Comparison of ENCODE assay signal across 8 cellular contexts in genomic region chr4:168917150-168917779, GRCh38.
DNase-seq lines count a peak whose midpoint lies in the region; ATAC-seq, FAIRE-seq and TF ChIP-seq lines count a peak whose summit lies in the region.

No MANE protein-coding gene starts in this region.

- no peak for ATAC-seq in HG02852 (IDR thresholded peaks at IDR 0.05; ENCODE audit: unreplicated experiment)
- ATAC-seq in WTC11 = no peak

- H3K4me1 Mint-ChIP-seq in WTC11 = peaks cover 33% of the 10 kb centered on the region

- H3K36me3 ChIP-seq in kidney (ENCODE audit: control insufficient read depth in 1 of 2, insufficient read depth in 2 of 2, low read length in 2 of 2) = peaks cover 6 to 8% of the 10 kb centered on the region in 2 donors

- DNase-seq in NCI-H2081 (lab: John Stamatoyannopoulos, UW) (peak; percentile 13 to 17), NCI-H2081 treated with DMSO at 0.1 percent for 48 hours (lab: John Stamatoyannopoulos, UW) (no peak), M059J (ENCODE audit: low read depth) (peak; percentile 46), amniotic epithelial cell (ENCODE audit: low read depth) (peak; percentile 54), kidney (no peak), WTC11 (ENCODE audit: low spot score) (no peak), islet precursor cell (no peak)

- H3K27ac ChIP-seq in kidney (ENCODE audit: low read depth in 2 of 2, low read length in 2 of 2) = no peak overlapping the region

- no peak overlapping the region for H3K27ac Mint-ChIP-seq in WTC11

- peaks cover 2 to 5% of the 10 kb centered on the region in 2 donors for H3K4me1 ChIP-seq in kidney (ENCODE audit: control insufficient read depth in 1 of 2, insufficient read depth in 1 of 2, low read depth in 1 of 2, low read length in 2 of 2)

- H3K27me3 Mint-ChIP-seq in WTC11 (ENCODE audit: low read depth) = no peaks in the 10 kb centered on the region

- CTCF ChIA-PET in WTC11 (lab: Charles Lee) = interaction anchor here (0.7 to 2.3 kb wide), 9 partner anchors 20 to 403 kb away, joined by 3 to 13 read pairs (median 4); partner anchors contain the start of gene CBR4

- H3K36me3 Mint-ChIP-seq in WTC11 = no peaks in the 10 kb centered on the region

- POLR2A ChIA-PET in WTC11 (lab: Charles Lee) = interaction anchor here (0.7 to 1.6 kb wide), 2 partner anchors 85 to 206 kb away, joined by 4 to 5 read pairs; no protein-coding TSS in a partner anchor

- peak; percentile 98 for FAIRE-seq in kidney (lab: Jason Lieb, UNC)

- intact Hi-C loops in kidney (cut with DNase I) = no loop called here

- no peak overlapping the region for H3K4me3 Mint-ChIP-seq in WTC11

- TF ChIP-seq CTCF in kidney (IDR thresholded peaks at IDR 0.05; ENCODE audit: borderline replicate concordance, extremely low read depth, insufficient read depth) = peak; percentile 54
- TF ChIP-seq CTCF in WTC11 (IDR thresholded peaks at IDR 0.05) = no peak

- H3K9me3 ChIP-seq in kidney (ENCODE audit: control insufficient read depth in 1 of 2, low read length in 2 of 2) = no peaks in the 10 kb centered on the region

- H3K4me3 ChIP-seq in kidney (ENCODE audit: low read length in 2 of 2) = no peak overlapping the region

- no peak overlapping the region for H3K9ac ChIP-seq in kidney (ENCODE audit: low read length in 2 of 2)

- no peaks in the 10 kb centered on the region for H3K9me3 Mint-ChIP-seq in WTC11

TF ChIP-seq in WTC11, 78 proteins besides CTCF, POLR2A, EP300 and RAD21:
- TF ChIP-seq NR1H2 (CRISPR knock-in tag; IDR thresholded peaks at IDR 0.05) (no peak), ZBTB43 (CRISPR knock-in tag; IDR thresholded peaks at IDR 0.05) (no peak), OVOL2 (CRISPR knock-in tag; IDR thresholded peaks at IDR 0.05; ENCODE audit: borderline replicate concordance) (no peak), ZMAT4 (CRISPR knock-in tag; IDR thresholded peaks at IDR 0.05) (no peak), ATF6 (CRISPR knock-in tag; IDR thresholded peaks at IDR 0.05) (no peak), JAZF1 (CRISPR knock-in tag; IDR thresholded peaks at IDR 0.05) (no peak), ZNF232 (CRISPR knock-in tag; IDR thresholded peaks at IDR 0.05) (no peak), NFYB (CRISPR knock-in tag; conservative IDR thresholded peaks at IDR 0.05; ENCODE audit: low read depth) (no peak), ERG (CRISPR knock-in tag; IDR thresholded peaks at IDR 0.05) (no peak), CREM (CRISPR knock-in tag; IDR thresholded peaks at IDR 0.05) (no peak), SP1 (CRISPR knock-in tag; conservative IDR thresholded peaks at IDR 0.05) (no peak), FOXJ3 (CRISPR knock-in tag; IDR thresholded peaks at IDR 0.05; ENCODE audit: borderline replicate concordance) (no peak)
- TF ChIP-seq, protein P1, sequence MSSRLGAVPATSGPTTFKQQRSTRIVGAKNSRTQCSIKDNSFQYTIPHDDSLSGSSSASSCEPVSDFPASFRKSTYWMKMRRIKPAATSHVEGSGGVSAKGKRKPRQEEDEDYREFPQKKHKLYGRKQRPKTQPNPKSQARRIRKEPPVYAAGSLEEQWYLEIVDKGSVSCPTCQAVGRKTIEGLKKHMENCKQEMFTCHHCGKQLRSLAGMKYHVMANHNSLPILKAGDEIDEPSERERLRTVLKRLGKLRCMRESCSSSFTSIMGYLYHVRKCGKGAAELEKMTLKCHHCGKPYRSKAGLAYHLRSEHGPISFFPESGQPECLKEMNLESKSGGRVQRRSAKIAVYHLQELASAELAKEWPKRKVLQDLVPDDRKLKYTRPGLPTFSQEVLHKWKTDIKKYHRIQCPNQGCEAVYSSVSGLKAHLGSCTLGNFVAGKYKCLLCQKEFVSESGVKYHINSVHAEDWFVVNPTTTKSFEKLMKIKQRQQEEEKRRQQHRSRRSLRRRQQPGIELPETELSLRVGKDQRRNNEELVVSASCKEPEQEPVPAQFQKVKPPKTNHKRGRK (CRISPR knock-in tag; IDR thresholded peaks at IDR 0.05; ENCODE audit: borderline replicate concordance) = no peak
- TF ChIP-seq, protein P2, sequence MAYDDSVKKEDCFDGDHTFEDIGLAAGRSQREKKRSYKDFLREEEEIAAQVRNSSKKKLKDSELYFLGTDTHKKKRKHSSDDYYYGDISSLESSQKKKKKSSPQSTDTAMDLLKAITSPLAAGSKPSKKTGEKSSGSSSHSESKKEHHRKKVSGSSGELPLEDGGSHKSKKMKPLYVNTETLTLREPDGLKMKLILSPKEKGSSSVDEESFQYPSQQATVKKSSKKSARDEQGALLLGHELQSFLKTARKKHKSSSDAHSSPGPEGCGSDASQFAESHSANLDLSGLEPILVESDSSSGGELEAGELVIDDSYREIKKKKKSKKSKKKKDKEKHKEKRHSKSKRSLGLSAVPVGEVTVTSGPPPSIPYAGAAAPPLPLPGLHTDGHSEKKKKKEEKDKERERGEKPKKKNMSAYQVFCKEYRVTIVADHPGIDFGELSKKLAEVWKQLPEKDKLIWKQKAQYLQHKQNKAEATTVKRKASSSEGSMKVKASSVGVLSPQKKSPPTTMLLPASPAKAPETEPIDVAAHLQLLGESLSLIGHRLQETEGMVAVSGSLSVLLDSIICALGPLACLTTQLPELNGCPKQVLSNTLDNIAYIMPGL (CRISPR knock-in tag; IDR thresholded peaks at IDR 0.05) = no peak
- TF ChIP-seq, protein P3, sequence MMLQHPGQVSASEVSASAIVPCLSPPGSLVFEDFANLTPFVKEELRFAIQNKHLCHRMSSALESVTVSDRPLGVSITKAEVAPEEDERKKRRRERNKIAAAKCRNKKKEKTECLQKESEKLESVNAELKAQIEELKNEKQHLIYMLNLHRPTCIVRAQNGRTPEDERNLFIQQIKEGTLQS (CRISPR knock-in tag; conservative IDR thresholded peaks at IDR 0.05) = no peak

Comparison
In these comparisons a context has a peak if more than half of its experiments do, and no peak if none do; other contexts are left out.
1. DNase-seq: peak in NCI-H2081 (2 of 2), M059J (single experiment) and amniotic epithelial cell (single experiment); none in NCI-H2081 treated with DMSO at 0.1 percent for 48 hours (single experiment), kidney (single experiment), WTC11 (single experiment) and islet precursor cell (single experiment).